In the genomic region with DNA sequence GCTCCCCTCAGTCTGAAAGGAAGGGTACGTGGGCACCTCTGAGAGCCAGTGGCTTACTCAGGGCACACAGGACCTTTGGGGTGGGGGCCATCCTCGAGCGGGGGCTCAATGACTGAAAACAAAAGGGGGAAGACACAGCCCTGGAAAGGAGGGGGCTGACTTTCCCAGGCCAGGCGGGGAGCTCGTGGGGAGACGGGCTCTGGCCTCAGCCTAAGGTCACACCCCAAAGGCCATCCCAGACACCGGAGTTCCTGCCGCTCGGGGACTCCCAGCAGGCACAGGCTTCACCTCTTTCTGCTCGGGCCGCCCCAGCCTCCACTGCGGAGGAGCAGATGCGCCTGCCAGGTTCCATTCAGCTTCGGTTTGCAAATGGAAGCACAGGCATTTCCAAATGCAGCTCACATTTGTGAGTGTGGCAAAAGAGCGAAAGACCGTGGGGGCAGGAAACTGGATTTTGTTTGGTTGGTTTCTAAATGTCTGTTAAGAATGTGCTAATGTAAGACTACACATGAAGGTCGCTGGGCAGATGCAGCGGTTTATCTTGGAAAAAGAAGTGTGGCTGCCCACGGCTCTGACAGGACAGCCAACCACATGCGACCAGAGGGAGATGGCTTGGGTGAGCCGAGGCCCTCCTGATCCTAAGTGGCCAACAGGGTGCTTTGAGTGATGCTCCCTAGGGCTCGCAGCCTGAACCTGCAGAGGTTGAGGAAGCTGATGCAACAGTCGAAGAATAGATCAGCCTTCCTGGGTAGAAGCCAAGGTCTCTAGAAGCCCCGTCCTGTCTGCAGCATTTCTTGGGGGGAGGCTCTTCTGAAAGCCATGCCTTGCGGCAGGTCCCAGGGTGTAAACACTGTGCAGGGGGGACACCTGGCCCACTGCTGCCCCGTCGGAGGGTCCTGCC, we compare ENCODE assay signal across 9 cellular contexts.
A peak's percentile ranks its signal among the peaks of the same experiment; 100 is the strongest.
DNase-seq lines count a peak whose midpoint lies in the region; ATAC-seq, FAIRE-seq and TF ChIP-seq lines count a peak whose summit lies in the region.
"Had no signal": no experiment of that assay in that cellular context is flagged by ENCODE, and none has a peak within 500 bp of the region (broad histone marks: within the 10 kb centered on the region; RNA-seq: fewer than 3 reads in every experiment).

No MANE protein-coding gene starts in this region.

- DNase-seq in H9 = no peak
- DNase-seq in fibroblast of gingiva (ENCODE audit: low read depth) = peak; percentile 29
- DNase-seq in gastrocnemius medialis = peak in 1 of 2 donors; percentile 28
- DNase-seq in RCC 7860 (ENCODE audit: low spot score) = no peak
- no peak for DNase-seq in activated CD4-positive, CD25-positive, alpha-beta regulatory T cell (lab: John Stamatoyannopoulos, UW)
- DNase-seq: NCI-H526 treated with DMSO at 0.1 percent for 48 hours had no signal

- no peak overlapping the region for H2BK15ac ChIP-seq in H9 (ENCODE audit: low read depth, low read length)

- no peaks in the 10 kb centered on the region for H3K9me3 ChIP-seq in H9 (ENCODE audit: control insufficient read depth, low read depth, low read length)
- H3K9me3 ChIP-seq in gastrocnemius medialis = no peaks in the 10 kb centered on the region

- no peak overlapping the region; the same call in 1 of the 2 replicates for H3K4ac ChIP-seq in H9 (ENCODE audit: low read depth, low read length)

- WGBS in H9 (ENCODE audit: extremely low coverage, insufficient read length, low lambda C conversion rate) = no CpG with 5 or more reads among the region's 27 CpGs

- no peak overlapping the region for H4K8ac ChIP-seq in H9 (replicated peaks; ENCODE audit: insufficient read length, low read depth, low read length)

- H3K27ac ChIP-seq in H9 (ENCODE audit: insufficient read length, low read depth, low read length) = no peak overlapping the region
- H3K27ac ChIP-seq in gastrocnemius medialis = peak overlapping the region; percentile 94 to 99 (median 98)

- TF ChIP-seq CTCF in H9 (conservative IDR thresholded peaks at IDR 0.05) (no peak), gastrocnemius medialis (IDR thresholded peaks at IDR 0.05 in 4 of 5, conservative IDR thresholded peaks at IDR 0.05 in 1 of 5) (no peak)

- in situ Hi-C loops in gastrocnemius medialis (cut with MboI; ENCODE audit: low sequenced_read_pairs in 4 of 4) = no loop called here

- no peak overlapping the region for H2BK12ac ChIP-seq in H9 (ENCODE audit: insufficient read length, low read depth, low read length)

- no peak overlapping the region for H4K91ac ChIP-seq in H9 (ENCODE audit: insufficient read length, low read depth, low read length)

- no peak overlapping the region for H2BK20ac ChIP-seq in H9 (ENCODE audit: low read depth, low read length, poor library complexity, severe bottlenecking)

- H3K14ac ChIP-seq in H9 (ENCODE audit: insufficient read depth, low read length) = peak overlapping the region; percentile 39; the same call in 1 of the 2 replicates

- no peak overlapping the region for H2AK5ac ChIP-seq in H9 (ENCODE audit: insufficient read length, low read length)

- no peak for FAIRE-seq in RCC 7860 (lab: Jason Lieb, UNC)

- no peaks in the 10 kb centered on the region for H3K36me3 ChIP-seq in gastrocnemius medialis

- H4K20me1 ChIP-seq in H9 (ENCODE audit: control insufficient read depth, insufficient read depth, insufficient read length) = no peaks in the 10 kb centered on the region

- peaks cover 15% of the 10 kb centered on the region for H3K79me1 ChIP-seq in H9 (ENCODE audit: insufficient read depth, low read depth, low read length, poor library complexity, severe bottlenecking)

- peak overlapping the region; percentile 27 for H3K18ac ChIP-seq in H9 (ENCODE audit: insufficient read length, low read depth, low read length)

- no peak overlapping the region for H2AFZ ChIP-seq in H9 (ENCODE audit: low read length)

- intact Hi-C loops in gastrocnemius medialis (cut with DNase I; ENCODE audit: low total_unique reads) = no loop called here

- no peak overlapping the region for H4K5ac ChIP-seq in H9 (ENCODE audit: insufficient read length, low read depth, low read length)

- H3K56ac ChIP-seq in H9 (ENCODE audit: insufficient read length, low read depth, low read length) = no peak overlapping the region

- H3T11ph ChIP-seq in H9 (ENCODE audit: low read length) = no peak overlapping the region

- H3K23ac ChIP-seq in H9 (ENCODE audit: insufficient read length, low read depth, low read length) = no peak overlapping the region

- no peak overlapping the region for H3K4me2 ChIP-seq in H9 (ENCODE audit: insufficient read depth, insufficient read length, low read length)

- peak overlapping the region in 1 of 2 experiments; percentile 20; a peak in 1 of 5 replicates for H3K4me3 Mint-ChIP-seq in H9
- H3K4me3 Mint-ChIP-seq in T-helper 1 cell treated with Interleukin-12 subunit alpha and Interleukin-12 subunit beta and Interleukin-4 antibody, amounts not matched to agents 30 μg/mL and 1 μg/mL, for 36 hours = peak overlapping the region; percentile 63

- no peak overlapping the region for H3K9ac ChIP-seq in H9 (ENCODE audit: extremely low read depth, insufficient read length, low read length)

- H3K4me1 ChIP-seq in H9 (ENCODE audit: insufficient read depth, low read length) (peaks cover 6% of the 10 kb centered on the region; the same call in 1 of the 2 replicates), gastrocnemius medialis (peaks cover 88 to 99% of the 10 kb centered on the region in 2 donors)

- ATAC-seq in gastrocnemius medialis (peak in 1 of 2 donors; percentile 11), HG02973 (IDR thresholded peaks at IDR 0.05; ENCODE audit: unreplicated experiment) (no peak), GM18519 (IDR thresholded peaks at IDR 0.05; ENCODE audit: low FRiP score, unreplicated experiment) (no peak)

- no peak for TF ChIP-seq POLR2A in gastrocnemius medialis (IDR thresholded peaks at IDR 0.05)

- peaks cover 13% of the 10 kb centered on the region; the same call in 1 of the 2 replicates for H3K79me2 ChIP-seq in H9 (ENCODE audit: insufficient read depth, low read length)

- no peak overlapping the region for H2BK120ac ChIP-seq in H9 (ENCODE audit: low read depth, low read length, poor library complexity, severe bottlenecking)

- H3K27me3 ChIP-seq in H9 (ENCODE audit: insufficient read depth, low read length) (no peaks in the 10 kb centered on the region; the same call in 1 of the 2 replicates), gastrocnemius medialis (no peaks in the 10 kb centered on the region)

- peak overlapping the region in 2 of 3 experiments; percentile 40 to 77; a peak in 3 of 7 replicates for H3K27ac Mint-ChIP-seq in H9
- H3K27ac Mint-ChIP-seq in T-helper 1 cell treated with Interleukin-12 subunit alpha and Interleukin-12 subunit beta and Interleukin-4 antibody, amounts not matched to agents 30 μg/mL and 1 μg/mL, for 36 hours = peak overlapping the region; percentile 78

- H3K9me3 Mint-ChIP-seq in H9 = no peaks in the 10 kb centered on the region
- H3K9me3 Mint-ChIP-seq in T-helper 1 cell treated with Interleukin-12 subunit alpha and Interleukin-12 subunit beta and Interleukin-4 antibody, amounts not matched to agents 30 μg/mL and 1 μg/mL, for 36 hours = no peaks in the 10 kb centered on the region

- H3K36me3 Mint-ChIP-seq in H9 (ENCODE audit: insufficient read depth in 1 of 3, low read depth in 3 of 3) = no peaks in the 10 kb centered on the region; a peak in 3 of 7 replicates
- peaks cover 19% of the 10 kb centered on the region for H3K36me3 Mint-ChIP-seq in T-helper 1 cell treated with Interleukin-12 subunit alpha and Interleukin-12 subunit beta and Interleukin-4 antibody, amounts not matched to agents 30 μg/mL and 1 μg/mL, for 36 hours (ENCODE audit: low read depth)

- no peaks in the 10 kb centered on the region for H3K27me3 Mint-ChIP-seq in H9 (ENCODE audit: low read depth)
- H3K27me3 Mint-ChIP-seq in T-helper 1 cell treated with Interleukin-12 subunit alpha and Interleukin-12 subunit beta and Interleukin-4 antibody, amounts not matched to agents 30 μg/mL and 1 μg/mL, for 36 hours (ENCODE audit: low read depth) = no peaks in the 10 kb centered on the region

- no peak overlapping the region for H2BK5ac ChIP-seq in H9 (ENCODE audit: insufficient read length, low read length)

- peaks cover 41 to 49% of the 10 kb centered on the region in 2 experiments for H3K4me1 Mint-ChIP-seq in H9
- H3K4me1 Mint-ChIP-seq in T-helper 1 cell treated with Interleukin-12 subunit alpha and Interleukin-12 subunit beta and Interleukin-4 antibody, amounts not matched to agents 30 μg/mL and 1 μg/mL, for 36 hours (ENCODE audit: low read depth) = peaks cover 75% of the 10 kb centered on the region

- H3K4me3 ChIP-seq in gastrocnemius medialis = peak overlapping the region in 1 of 4 donors; percentile 0

- no peaks in the 10 kb centered on the region for H3K23me2 ChIP-seq in H9 (ENCODE audit: insufficient read length, low read depth, low read length, poor library complexity, severe bottlenecking)
